8 cellular contexts compared by ENCODE assay signal in the genomic region with DNA sequence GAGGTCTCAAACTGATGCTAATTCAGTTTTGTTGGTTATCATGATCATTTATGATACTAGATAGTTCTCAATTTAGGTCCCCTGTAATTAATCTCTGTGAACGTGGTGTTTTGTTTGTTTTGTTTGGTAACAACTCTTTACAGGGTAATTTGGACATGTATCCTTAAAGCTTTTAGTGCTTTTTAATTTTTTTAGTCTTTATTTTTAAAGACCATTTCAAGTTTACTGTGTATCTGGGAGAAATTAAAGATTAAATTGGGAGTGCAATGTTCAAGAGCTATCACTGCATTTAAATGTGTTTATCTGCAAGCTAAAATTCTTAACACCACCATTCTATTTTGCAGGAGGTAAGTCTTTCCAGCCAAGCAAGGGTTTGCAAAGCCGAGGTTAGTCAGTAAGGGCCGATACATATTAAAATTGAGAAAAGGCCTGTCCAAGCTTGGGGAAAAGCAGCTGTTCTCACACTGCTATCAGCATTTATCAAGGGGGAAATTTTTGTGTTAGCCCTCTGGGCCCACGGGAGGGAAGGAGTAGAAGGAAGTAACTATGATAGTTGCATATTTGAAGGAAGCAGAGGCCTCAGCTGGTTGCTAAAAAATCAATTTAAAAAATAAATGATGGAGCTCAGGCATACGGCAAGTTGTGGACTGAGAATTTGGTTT. TPM values are rescaled to one million over a fixed set of nuclear protein-coding genes. Genes with fewer than 3 reads are reported as not detected.
DNase-seq lines count a peak whose midpoint lies in the region; ATAC-seq and TF ChIP-seq lines count a peak whose summit lies in the region.

No MANE protein-coding gene starts in this region.

- no peak for DNase-seq in AG04450 (ENCODE audit: low read depth, low spot score)
- no peak for DNase-seq in HFFc6
- DNase-seq in mesothelial cell of epicardium (ENCODE audit: low spot score in 2 of 2, unreplicated experiment in 2 of 2) = no peak
- no peak for DNase-seq in NCI-H187 treated with DMSO at 0.1 percent for 48 hours (lab: John Stamatoyannopoulos, UW)
- DNase-seq in effector CD8-positive, alpha-beta T cell (lab: John Stamatoyannopoulos, UW) = no peak
- no peak for DNase-seq in foreskin fibroblast

- H3K27me3 Mint-ChIP-seq in HFFc6 (ENCODE audit: insufficient read depth) (no peaks in the 10 kb centered on the region), mesothelial cell of epicardium (ENCODE audit: low read depth) (no peaks in the 10 kb centered on the region)
- H3K27me3 Mint-ChIP-seq in activated T-helper 17 cell treated with anti-CD3 and anti-CD28 coated beads, Interleukin-2, amount 50 U/mL, for 72 hours = no peaks in the 10 kb centered on the region

- H3K27me3 ChIP-seq in AG04450 (ENCODE audit: control insufficient read depth, insufficient read depth, low read length) = no peaks in the 10 kb centered on the region

- ATAC-seq in activated T-helper 17 cell treated with anti-CD3 and anti-CD28 coated beads, Interleukin-2, amount 50 U/mL, for 72 hours (replicated peaks) = no peak
- ATAC-seq in HG03135 (IDR thresholded peaks at IDR 0.05; ENCODE audit: unreplicated experiment) = no peak

- no peaks in the 10 kb centered on the region for H3K9me3 ChIP-seq in AG04450 (ENCODE audit: control insufficient read depth, insufficient read depth, low read length)

- TF ChIP-seq CTCF in AG04450 (IDR thresholded peaks at IDR 0.05; ENCODE audit: low read depth, low read length) = no peak
- no peak for TF ChIP-seq CTCF in HFFc6 (IDR thresholded peaks at IDR 0.05)
- no peak for TF ChIP-seq CTCF in mesothelial cell of epicardium (IDR thresholded peaks at IDR 0.05; ENCODE audit: unreplicated experiment)
- TF ChIP-seq CTCF in foreskin fibroblast (IDR thresholded peaks at IDR 0.05; ENCODE audit: low read depth, low read length) = no peak

- H3K4me1 Mint-ChIP-seq in HFFc6 (ENCODE audit: low read depth) (peaks cover 49% of the 10 kb centered on the region), mesothelial cell of epicardium (peaks cover 44% of the 10 kb centered on the region)
- H3K4me1 Mint-ChIP-seq in activated T-helper 17 cell treated with anti-CD3 and anti-CD28 coated beads, Interleukin-2, amount 50 U/mL, for 72 hours = peaks cover 30% of the 10 kb centered on the region

- H3K36me3 Mint-ChIP-seq in HFFc6 (ENCODE audit: low read depth) = no peaks in the 10 kb centered on the region
- H3K36me3 Mint-ChIP-seq in activated T-helper 17 cell treated with anti-CD3 and anti-CD28 coated beads, Interleukin-2, amount 50 U/mL, for 72 hours (ENCODE audit: low read depth) = no peaks in the 10 kb centered on the region
- no peaks in the 10 kb centered on the region for H3K36me3 Mint-ChIP-seq in mesothelial cell of epicardium

- POLR2A ChIA-PET in AG04450 (lab: Yijun Ruan, JAX) = interaction anchor here (0.6 kb wide), 1 partner anchor 1236 kb away, joined by 6 read pairs; no protein-coding TSS in a partner anchor

- H3K4me3 Mint-ChIP-seq in HFFc6 (peak overlapping the region; percentile 2; the same call in 1 of the 2 replicates), mesothelial cell of epicardium (peak overlapping the region; percentile 18)
- peak overlapping the region; percentile 82 for H3K4me3 Mint-ChIP-seq in activated T-helper 17 cell treated with anti-CD3 and anti-CD28 coated beads, Interleukin-2, amount 50 U/mL, for 72 hours

- peak overlapping the region; percentile 45 for H3K27ac Mint-ChIP-seq in HFFc6
- peak overlapping the region; percentile 83 for H3K27ac Mint-ChIP-seq in activated T-helper 17 cell treated with anti-CD3 and anti-CD28 coated beads, Interleukin-2, amount 50 U/mL, for 72 hours
- peak overlapping the region; percentile 87 for H3K27ac Mint-ChIP-seq in mesothelial cell of epicardium

- H3K27ac ChIP-seq in AG04450 (ENCODE audit: low read depth, low read length) = peak overlapping the region; percentile 22

- CTCF ChIA-PET in AG04450 (lab: Charles Lee) = interaction anchor here (0.6 kb wide), 1 partner anchor 11 kb away, joined by 5 read pairs; no protein-coding TSS in a partner anchor

- H3K4me3 ChIP-seq in AG04450 (ENCODE audit: low read depth, low read length) (no peak overlapping the region), foreskin fibroblast (ENCODE audit: low read depth in 1 of 2, low read length in 2 of 2) (no peak overlapping the region)

- H3K9me3 Mint-ChIP-seq in HFFc6 (no peaks in the 10 kb centered on the region), mesothelial cell of epicardium (no peaks in the 10 kb centered on the region)
- H3K9me3 Mint-ChIP-seq in activated T-helper 17 cell treated with anti-CD3 and anti-CD28 coated beads, Interleukin-2, amount 50 U/mL, for 72 hours = no peaks in the 10 kb centered on the region

RNA-seq across cellular contexts. Expression of a gene that starts 59.4 kb away (rescaled TPM):
- polyA plus RNA-seq in AG04450 (2011; rRNA removed) = 16.6 and 17.0 TPM in 2 replicates
- polyA minus RNA-seq in AG04450 (2011; rRNA and poly(A)+ RNA removed) = 32.2 and 34.8 TPM in 2 replicates
- 10 to 100 TPM; 38.5 to 42.9 (median 40.1) TPM for total RNA-seq in HFFc6 (2021; fragmentation: NEBNext Ultra II Directional; extraction: Animal tissue kit (Norgen Biotek cat#: 25700))
- total RNA-seq in activated T-helper 17 cell treated with anti-CD3 and anti-CD28 coated beads, Interleukin-2, amount 50 U/mL, for 72 hours = 10 to 100 TPM; 52.7 to 54.2 TPM
- 38.1 to 39.5 TPM (median 38.8 TPM) in 3 replicates for total RNA-seq in mesothelial cell of epicardium

Comparison
In these comparisons a context has a peak if more than half of its experiments do, and no peak if none do; other contexts are left out.
1. H3K4me3 Mint-ChIP-seq: peak in every context shown above with its lines; median percentile 82 in activated T-helper 17 cell treated with anti-CD3 and anti-CD28 coated beads, Interleukin-2, amount 50 U/mL, for 72 hours; 18 in mesothelial cell of epicardium; 2 in HFFc6.